In genomic region chr16:72951916-72952315, GRCh38 we compare ENCODE assay signal across 16 cellular contexts.
DNase-seq lines count a peak whose midpoint lies in the region; ATAC-seq, FAIRE-seq and TF ChIP-seq lines count a peak whose summit lies in the region.
"Had no signal": no experiment of that assay in that cellular context is flagged by ENCODE, and none has a peak within 500 bp of the region (broad histone marks: within the 10 kb centered on the region; RNA-seq: fewer than 3 reads in every experiment).

No MANE protein-coding gene starts in this region.

- H3K9me3 Mint-ChIP-seq in astrocyte (ENCODE audit: unreplicated experiment) (peaks cover 5% of the 10 kb centered on the region), mesothelial cell of epicardium (no peaks in the 10 kb centered on the region), type B pancreatic cell (no peaks in the 10 kb centered on the region)
- no peaks in the 10 kb centered on the region for H3K9me3 Mint-ChIP-seq in activated T-cell treated with anti-CD3 and anti-CD28 coated beads, Interleukin-2, amount 50 U/mL, for 72 hours

- H3K4me2 ChIP-seq in astrocyte (ENCODE audit: low read length) = peak overlapping the region; percentile 79
- H3K4me2 ChIP-seq: PC-9 had no signal

- no peak for FAIRE-seq in astrocyte (lab: Jason Lieb, UNC)
- FAIRE-seq: H54 had no signal

- H3K4me1 ChIP-seq in astrocyte (ENCODE audit: insufficient read depth, low read length) (peaks cover 23% of the 10 kb centered on the region), sigmoid colon (peaks cover 0 to 51% (median 39%) of the 10 kb centered on the region in 4 donors), gastroesophageal sphincter (peaks cover 0 to 40% (median 8%) of the 10 kb centered on the region in 3 donors)

- H3K9ac ChIP-seq in astrocyte (ENCODE audit: low read length) = peak overlapping the region; percentile 61

- no peak for TF ChIP-seq POLR2A in sigmoid colon (IDR thresholded peaks at IDR 0.05)
- no peak for TF ChIP-seq POLR2A in gastroesophageal sphincter (IDR thresholded peaks at IDR 0.05)

- H3K79me2 ChIP-seq in astrocyte (ENCODE audit: insufficient read depth, low read length) = peaks cover 54% of the 10 kb centered on the region

- H3K27me3 ChIP-seq in astrocyte (ENCODE audit: insufficient read depth, low read length) (no peaks in the 10 kb centered on the region), sigmoid colon (no peaks in the 10 kb centered on the region), gastroesophageal sphincter (no peaks in the 10 kb centered on the region)

- DNase-seq in astrocyte (ENCODE audit: low read depth) (no peak), mesothelial cell of epicardium (ENCODE audit: low spot score in 2 of 2, unreplicated experiment in 2 of 2) (no peak), sigmoid colon (no peak), type B pancreatic cell (ENCODE audit: extremely low spot score, unreplicated experiment) (no peak), left cardiac atrium (no peak)
- DNase-seq in activated T-cell treated with anti-CD3 and anti-CD28 coated beads, Interleukin-2, amount 50 U/mL, for 72 hours = no peak
- DNase-seq: CD8-positive, alpha-beta memory T cell; Karpas-422; MM.1S; NCI-H1105; NCI-H1694 treated with DMSO at 0.1 percent for 48 hours; NCI-H446; NCI-H748 treated with DMSO at 0.1 percent for 48 hours; PC-9 had no signal

- H3K4me3 Mint-ChIP-seq in astrocyte (ENCODE audit: unreplicated experiment) (peak overlapping the region; percentile 72), mesothelial cell of epicardium (no peak overlapping the region), type B pancreatic cell (no peak overlapping the region)
- H3K4me3 Mint-ChIP-seq in activated T-cell treated with anti-CD3 and anti-CD28 coated beads, Interleukin-2, amount 50 U/mL, for 72 hours = no peak overlapping the region
- H3K4me3 Mint-ChIP-seq: CD8-positive, alpha-beta memory T cell had no signal

- no peaks in the 10 kb centered on the region for H3K9me3 ChIP-seq in astrocyte (ENCODE audit: insufficient read depth, low read depth, low read length)
- no peaks in the 10 kb centered on the region for H3K9me3 ChIP-seq in sigmoid colon
- H3K9me3 ChIP-seq in gastroesophageal sphincter = no peaks in the 10 kb centered on the region

- peaks cover 82% of the 10 kb centered on the region for H4K20me1 ChIP-seq in astrocyte (ENCODE audit: insufficient read depth, low read length)

- H3K4me1 Mint-ChIP-seq in astrocyte (ENCODE audit: low read depth, unreplicated experiment) (peaks cover 36% of the 10 kb centered on the region), mesothelial cell of epicardium (peaks cover 41% of the 10 kb centered on the region), type B pancreatic cell (ENCODE audit: unreplicated experiment) (peaks cover 56% of the 10 kb centered on the region)
- H3K4me1 Mint-ChIP-seq in activated T-cell treated with anti-CD3 and anti-CD28 coated beads, Interleukin-2, amount 50 U/mL, for 72 hours (ENCODE audit: low read depth) = no peaks in the 10 kb centered on the region
- H3K4me1 Mint-ChIP-seq: CD8-positive, alpha-beta memory T cell had no signal

- peaks cover 9% of the 10 kb centered on the region for H3K36me3 ChIP-seq in astrocyte (ENCODE audit: insufficient read depth, low read length)
- H3K36me3 ChIP-seq in sigmoid colon = peaks cover 6 to 18% (median 7%) of the 10 kb centered on the region in 4 donors
- peaks cover 0 to 38% of the 10 kb centered on the region in 2 donors for H3K36me3 ChIP-seq in gastroesophageal sphincter

- H3K36me3 Mint-ChIP-seq in astrocyte (ENCODE audit: low read depth, unreplicated experiment) (peaks cover 23% of the 10 kb centered on the region), mesothelial cell of epicardium (peaks cover 30% of the 10 kb centered on the region), type B pancreatic cell (peaks cover 39% of the 10 kb centered on the region)
- no peaks in the 10 kb centered on the region for H3K36me3 Mint-ChIP-seq in activated T-cell treated with anti-CD3 and anti-CD28 coated beads, Interleukin-2, amount 50 U/mL, for 72 hours (ENCODE audit: insufficient read depth in 2 of 2)
- H3K36me3 Mint-ChIP-seq: CD8-positive, alpha-beta memory T cell had no signal

- H3K27me3 Mint-ChIP-seq in astrocyte (ENCODE audit: low read depth, unreplicated experiment) = no peaks in the 10 kb centered on the region
- no peaks in the 10 kb centered on the region for H3K27me3 Mint-ChIP-seq in mesothelial cell of epicardium (ENCODE audit: low read depth)
- H3K27me3 Mint-ChIP-seq in type B pancreatic cell = no peaks in the 10 kb centered on the region
- H3K27me3 Mint-ChIP-seq in activated T-cell treated with anti-CD3 and anti-CD28 coated beads, Interleukin-2, amount 50 U/mL, for 72 hours (ENCODE audit: low read depth) = no peaks in the 10 kb centered on the region

- H3K4me3 ChIP-seq in astrocyte (ENCODE audit: insufficient read depth, low read depth, low read length) (no peak overlapping the region), sigmoid colon (no peak overlapping the region), gastroesophageal sphincter (no peak overlapping the region)
- H3K4me3 ChIP-seq: PC-9 had no signal

- H3K27ac ChIP-seq in astrocyte (ENCODE audit: low read depth, low read length) (no peak overlapping the region), sigmoid colon (peak overlapping the region in 3 of 4 donors; percentile 37 to 68 (median 56)), gastroesophageal sphincter (peak overlapping the region in 1 of 4 donors; percentile 32)
- H3K27ac ChIP-seq: PC-9 had no signal

- H2AFZ ChIP-seq in astrocyte (ENCODE audit: low read depth, low read length) = no peak overlapping the region
- H2AFZ ChIP-seq: PC-9 had no signal

- TF ChIP-seq CTCF in astrocyte (IDR thresholded peaks at IDR 0.05; ENCODE audit: insufficient read depth, low read depth, low read length) (no peak), mesothelial cell of epicardium (IDR thresholded peaks at IDR 0.05; ENCODE audit: unreplicated experiment) (no peak), sigmoid colon (IDR thresholded peaks at IDR 0.05) (no peak), type B pancreatic cell (conservative IDR thresholded peaks at IDR 0.05) (no peak), gastroesophageal sphincter (IDR thresholded peaks at IDR 0.05) (no peak)

- peak overlapping the region; percentile 92 for H3K27ac Mint-ChIP-seq in astrocyte (ENCODE audit: unreplicated experiment)
- H3K27ac Mint-ChIP-seq in mesothelial cell of epicardium = peak overlapping the region; percentile 82
- H3K27ac Mint-ChIP-seq in type B pancreatic cell = peak overlapping the region; percentile 72
- H3K27ac Mint-ChIP-seq in activated T-cell treated with anti-CD3 and anti-CD28 coated beads, Interleukin-2, amount 50 U/mL, for 72 hours = no peak overlapping the region
- H3K27ac Mint-ChIP-seq: CD8-positive, alpha-beta memory T cell had no signal

- intact Hi-C loops in sigmoid colon (cut with DNase I) = loop anchor here (5.0 kb wide), 1 partner anchor 40 kb away; no protein-coding TSS in a partner anchor
- intact Hi-C loops in left cardiac atrium (cut with DNase I) = no loop called here

- TF ChIP-seq EP300 in sigmoid colon (IDR thresholded peaks at IDR 0.05) = no peak
- no peak for TF ChIP-seq EP300 in gastroesophageal sphincter (IDR thresholded peaks at IDR 0.05)

- WGBS in sigmoid colon, 2 donors = 92 to 93% methylated on average over 3 of the region's 3 CpGs
- 100% methylated on average over 1 to 3 of the region's 3 CpGs for WGBS in gastroesophageal sphincter (ENCODE audit: low coverage in 1 of 2), 2 donors

- ATAC-seq in gastroesophageal sphincter = no peak
- ATAC-seq in activated T-cell treated with anti-CD3 and anti-CD28 coated beads, Interleukin-2, amount 50 U/mL, for 72 hours (replicated peaks in 1 of 2) = no peak
- ATAC-seq in left cardiac atrium = no peak
